ENCODE assay signal across 8 cellular contexts in the genomic region with DNA sequence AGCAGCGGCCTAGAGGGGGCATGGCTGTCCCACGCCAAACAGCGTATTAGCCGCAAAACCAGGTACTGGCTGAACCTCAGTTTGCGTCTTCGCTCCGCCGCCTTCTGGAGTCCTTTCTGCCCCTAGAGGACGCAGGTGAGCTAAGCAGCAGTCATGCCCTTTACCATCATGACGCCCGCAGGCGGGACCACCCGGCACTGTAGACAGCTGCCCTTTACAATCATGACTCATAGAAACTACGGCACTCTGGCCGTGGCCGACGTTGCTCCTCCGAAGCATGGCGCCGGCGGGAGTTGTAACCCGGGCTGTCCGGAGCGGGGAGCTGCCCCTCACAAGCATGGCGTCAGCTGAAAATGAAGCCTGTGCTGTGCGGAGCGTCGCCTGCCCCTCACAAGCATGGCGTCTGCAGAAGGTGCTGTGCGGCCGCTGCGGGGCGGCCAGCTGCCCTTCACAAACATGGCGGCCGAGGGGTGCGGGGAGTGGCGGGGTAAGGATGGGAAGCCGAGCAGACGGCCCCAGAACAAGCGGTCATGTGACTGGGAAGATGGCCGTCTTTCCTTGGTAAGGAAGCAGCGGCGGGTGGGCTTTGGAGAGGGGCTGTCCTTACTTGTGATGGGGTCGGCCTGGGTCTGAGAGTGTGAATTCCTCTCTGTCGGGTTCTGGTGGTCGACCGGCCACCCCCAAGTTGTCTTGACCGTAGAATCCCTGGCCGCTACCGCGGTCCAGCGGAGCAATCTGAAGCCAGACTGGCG. TPM values are rescaled to one million over a fixed set of nuclear protein-coding genes. Genes with fewer than 3 reads are reported as not detected.
DNase-seq lines count a peak whose midpoint lies in the region; ATAC-seq and TF ChIP-seq lines count a peak whose summit lies in the region.

A gene with protein sequence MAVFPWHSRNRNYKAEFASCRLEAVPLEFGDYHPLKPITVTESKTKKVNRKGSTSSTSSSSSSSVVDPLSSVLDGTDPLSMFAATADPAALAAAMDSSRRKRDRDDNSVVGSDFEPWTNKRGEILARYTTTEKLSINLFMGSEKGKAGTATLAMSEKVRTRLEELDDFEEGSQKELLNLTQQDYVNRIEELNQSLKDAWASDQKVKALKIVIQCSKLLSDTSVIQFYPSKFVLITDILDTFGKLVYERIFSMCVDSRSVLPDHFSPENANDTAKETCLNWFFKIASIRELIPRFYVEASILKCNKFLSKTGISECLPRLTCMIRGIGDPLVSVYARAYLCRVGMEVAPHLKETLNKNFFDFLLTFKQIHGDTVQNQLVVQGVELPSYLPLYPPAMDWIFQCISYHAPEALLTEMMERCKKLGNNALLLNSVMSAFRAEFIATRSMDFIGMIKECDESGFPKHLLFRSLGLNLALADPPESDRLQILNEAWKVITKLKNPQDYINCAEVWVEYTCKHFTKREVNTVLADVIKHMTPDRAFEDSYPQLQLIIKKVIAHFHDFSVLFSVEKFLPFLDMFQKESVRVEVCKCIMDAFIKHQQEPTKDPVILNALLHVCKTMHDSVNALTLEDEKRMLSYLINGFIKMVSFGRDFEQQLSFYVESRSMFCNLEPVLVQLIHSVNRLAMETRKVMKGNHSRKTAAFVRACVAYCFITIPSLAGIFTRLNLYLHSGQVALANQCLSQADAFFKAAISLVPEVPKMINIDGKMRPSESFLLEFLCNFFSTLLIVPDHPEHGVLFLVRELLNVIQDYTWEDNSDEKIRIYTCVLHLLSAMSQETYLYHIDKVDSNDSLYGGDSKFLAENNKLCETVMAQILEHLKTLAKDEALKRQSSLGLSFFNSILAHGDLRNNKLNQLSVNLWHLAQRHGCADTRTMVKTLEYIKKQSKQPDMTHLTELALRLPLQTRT (plus strand): TSS at position 518 of the 752 bp plus-strand sequence. CDS start 27 bp downstream, at position 545.

- peaks cover 0 to 5% (median 3%) of the 10 kb centered on the region in 3 donors for H3K27me3 Mint-ChIP-seq in CD14-positive monocyte (ENCODE audit: low read depth in 3 of 3)
- no peaks in the 10 kb centered on the region for H3K27me3 Mint-ChIP-seq in dendritic cell treated with granulocyte-macrophage colony-stimulating factor and Interleukin-4, amounts not matched to agents 40 ng/mL and 50 ng/mL, for 4 days

- no peaks in the 10 kb centered on the region for H3K9me3 ChIP-seq in left lung

- H3K4me1 Mint-ChIP-seq in CD14-positive monocyte = peaks cover 13% of the 10 kb centered on the region
- H3K4me1 Mint-ChIP-seq in dendritic cell treated with granulocyte-macrophage colony-stimulating factor and Interleukin-4, amounts not matched to agents 40 ng/mL and 50 ng/mL, for 4 days (ENCODE audit: low read depth) = peaks cover 24% of the 10 kb centered on the region

- H3K9me3 Mint-ChIP-seq in CD14-positive monocyte = peaks cover 0 to 7% (median 2%) of the 10 kb centered on the region in 7 donors
- H3K9me3 Mint-ChIP-seq in dendritic cell treated with granulocyte-macrophage colony-stimulating factor and Interleukin-4, amounts not matched to agents 40 ng/mL and 50 ng/mL, for 4 days = no peaks in the 10 kb centered on the region

- peaks cover 8 to 13% of the 10 kb centered on the region in 2 donors for H3K36me3 Mint-ChIP-seq in CD14-positive monocyte
- H3K36me3 Mint-ChIP-seq in dendritic cell treated with granulocyte-macrophage colony-stimulating factor and Interleukin-4, amounts not matched to agents 40 ng/mL and 50 ng/mL, for 4 days (ENCODE audit: low read depth) = peaks cover 10% of the 10 kb centered on the region

- intact Hi-C loops in CD14-positive monocyte (cut with micrococcal nuclease) (loop anchor here (1.0 to 10.0 kb wide), 7 partner anchors 32 to 751 kb away; a partner anchor contains a TSS), left lung (cut with DNase I) (no loop called here)
- intact Hi-C loops in dendritic cell treated with granulocyte-macrophage colony-stimulating factor and Interleukin-4, amounts not matched to agents 40 ng/mL and 50 ng/mL, for 4 days (cut with micrococcal nuclease) = loop anchor here (1.0 kb wide), 2 partner anchors 32 to 488 kb away; a partner anchor contains a TSS

- peak within 1 kb of the TSS; percentile 86 to 95 for H3K4me3 Mint-ChIP-seq in CD14-positive monocyte
- peak within 1 kb of the TSS; percentile 75 for H3K4me3 Mint-ChIP-seq in dendritic cell treated with granulocyte-macrophage colony-stimulating factor and Interleukin-4, amounts not matched to agents 40 ng/mL and 50 ng/mL, for 4 days

- peak within 1 kb of the TSS; percentile 60 to 69 for H3K4me3 ChIP-seq in left lung

- H3K4me1 ChIP-seq in left lung = peaks cover 5 to 16% of the 10 kb centered on the region in 2 donors

- peak within 1 kb of the TSS; percentile 80 to 85 for H3K27ac ChIP-seq in left lung

- ATAC-seq in GM19351 (IDR thresholded peaks at IDR 0.05; ENCODE audit: unreplicated experiment) = peak; percentile 93
- ATAC-seq in HG03521 (IDR thresholded peaks at IDR 0.05; ENCODE audit: unreplicated experiment) = peak; percentile 95
- peak; percentile 99 for ATAC-seq in left lung

- no peaks in the 10 kb centered on the region for H3K27me3 ChIP-seq in left lung

- peaks cover 0 to 8% of the 10 kb centered on the region in 2 donors for H3K36me3 ChIP-seq in left lung

- peak within 1 kb of the TSS; percentile 91 to 99 (median 97) for H3K27ac Mint-ChIP-seq in CD14-positive monocyte
- H3K27ac Mint-ChIP-seq in dendritic cell treated with granulocyte-macrophage colony-stimulating factor and Interleukin-4, amounts not matched to agents 40 ng/mL and 50 ng/mL, for 4 days = peak within 1 kb of the TSS; percentile 92

- peak; percentile 98 for DNase-seq in CD14-positive monocyte (ENCODE audit: low spot score)
- DNase-seq in NCI-H748 (lab: John Stamatoyannopoulos, UW; ENCODE audit: unreplicated experiment) = peak; percentile 97
- peak; percentile 98 for DNase-seq in activated CD4-positive, alpha-beta T cell treated with anti-CD3 and anti-CD28 coated beads, Interleukin-2, amount 50 U/mL, for 4 hours
- peak; percentile 98 to 99 for DNase-seq in left lung
- DNase-seq in stimulated activated CD4-positive, alpha-beta T cell treated with anti-CD3 and anti-CD28 coated beads, Interleukin-2, amount 100 ng/mL, for 48 hours = peak; percentile 91 to 92

- TF ChIP-seq CTCF in CD14-positive monocyte (IDR thresholded peaks at IDR 0.05) (peak; percentile 81), left lung (IDR thresholded peaks at IDR 0.05) (peak; percentile 63 to 66)

RNA-seq across cellular contexts. Expression of the gene that starts here (rescaled TPM):
- 10 to 100 TPM; 48.8 to 51.4 TPM for polyA plus RNA-seq in CD14-positive monocyte
- 10 to 100 TPM; 57.3 to 70.2 TPM for total RNA-seq in left lung

Comparison
In these comparisons a context has a peak if more than half of its experiments do, and no peak if none do; other contexts are left out.
1. Peak in every context shown above with its lines: DNase-seq, ATAC-seq, H3K4me3 ChIP-seq and H3K27ac ChIP-seq.
2. intact Hi-C loops: an anchor here in CD14-positive monocyte (1.0 to 10.0 kb wide) and dendritic cell treated with granulocyte-macrophage colony-stimulating factor and Interleukin-4, amounts not matched to agents 40 ng/mL and 50 ng/mL, for 4 days (1.0 kb wide); none called in left lung.